ENCODE assay signal across 17 cellular contexts in genomic region chr11:17810736-17811135, GRCh38.
DNase-seq lines count a peak whose midpoint lies in the region; ATAC-seq, FAIRE-seq and TF ChIP-seq lines count a peak whose summit lies in the region.
"Had no signal": no experiment of that assay in that cellular context is flagged by ENCODE, and none has a peak within 500 bp of the region (broad histone marks: within the 10 kb centered on the region; RNA-seq: fewer than 3 reads in every experiment).

No MANE protein-coding gene starts in this region.

- ATAC-seq in heart left ventricle (peak; percentile 17 to 57 (median 52)), omental fat pad (ENCODE audit: low FRiP score) (no peak)
- ATAC-seq in naive thymus-derived CD8-positive, alpha-beta T cell, result no peak

- intact Hi-C loops in heart left ventricle (cut with DNase I) (no loop called here), left ventricle myocardium inferior (cut with micrococcal nuclease) (no loop called here)

- H3K4me1 Mint-ChIP-seq in glutamatergic neuron (ENCODE audit: low read depth, unreplicated experiment), result peaks cover 32% of the 10 kb centered on the region
- peaks cover 0 to 12% (median 0%) of the 10 kb centered on the region in 4 donors for H3K4me1 Mint-ChIP-seq in naive thymus-derived CD8-positive, alpha-beta T cell

- peaks cover 0 to 48% (median 25%) of the 10 kb centered on the region in 12 donors for H3K4me1 ChIP-seq in heart left ventricle
- H3K4me1 ChIP-seq in left ventricle myocardium inferior, result peaks cover 47% of the 10 kb centered on the region

- FAIRE-seq in urothelium cell line (lab: Jason Lieb, UNC), result no peak
- FAIRE-seq: HTR-8/SVneo had no signal

- no peak overlapping the region for H3K4me3 Mint-ChIP-seq in glutamatergic neuron (ENCODE audit: unreplicated experiment)
- no peak overlapping the region for H3K4me3 Mint-ChIP-seq in naive thymus-derived CD8-positive, alpha-beta T cell

- no peaks in the 10 kb centered on the region for H3K36me3 ChIP-seq in heart left ventricle
- H3K36me3 ChIP-seq in left ventricle myocardium inferior, result no peaks in the 10 kb centered on the region
- H3K36me3 ChIP-seq: esophagus muscularis mucosa had no signal

- TF ChIP-seq POLR2A in heart left ventricle (IDR thresholded peaks at IDR 0.05), result no peak

- H3K4me3 ChIP-seq in heart left ventricle, result no peak overlapping the region
- H3K4me3 ChIP-seq in left ventricle myocardium inferior, result no peak overlapping the region
- H3K4me3 ChIP-seq: esophagus muscularis mucosa had no signal

- WGBS in heart left ventricle, 4 donors, result 11 to 19% (median 15%) methylated on average over 3 of the region's 3 CpGs

- H3K27ac ChIP-seq in heart left ventricle (no peak overlapping the region), left ventricle myocardium inferior (replicated peaks) (no peak overlapping the region)
- H3K27ac ChIP-seq: esophagus muscularis mucosa had no signal

- H3K36me3 Mint-ChIP-seq in glutamatergic neuron (ENCODE audit: unreplicated experiment), result no peaks in the 10 kb centered on the region
- H3K36me3 Mint-ChIP-seq in naive thymus-derived CD8-positive, alpha-beta T cell, result peaks cover 9 to 34% (median 28%) of the 10 kb centered on the region in 3 donors

- H3K27ac Mint-ChIP-seq in glutamatergic neuron (ENCODE audit: unreplicated experiment), result no peak overlapping the region
- no peak overlapping the region for H3K27ac Mint-ChIP-seq in naive thymus-derived CD8-positive, alpha-beta T cell

- peaks cover 4% of the 10 kb centered on the region for H3K9me3 Mint-ChIP-seq in glutamatergic neuron (ENCODE audit: unreplicated experiment)
- H3K9me3 Mint-ChIP-seq in naive thymus-derived CD8-positive, alpha-beta T cell, result peaks cover 0 to 2% (median 0%) of the 10 kb centered on the region in 9 donors

- no peak for TF ChIP-seq CTCF in heart left ventricle (IDR thresholded peaks at IDR 0.05)
- TF ChIP-seq CTCF in left ventricle myocardium inferior (IDR thresholded peaks at IDR 0.05; ENCODE audit: borderline replicate concordance), result no peak
- TF ChIP-seq CTCF in glutamatergic neuron (IDR thresholded peaks at IDR 0.05; ENCODE audit: partially characterized antibody, unreplicated experiment), result no peak
- TF ChIP-seq CTCF in omental fat pad (IDR thresholded peaks at IDR 0.05), result no peak

- DNase-seq in heart left ventricle (peak in 2 of 5 donors; percentile 16 to 30), left ventricle myocardium inferior (no peak), astrocyte of the hippocampus (ENCODE audit: low read depth, low spot score) (peak; percentile 67), glutamatergic neuron (peak; percentile 48), urothelium cell line (ENCODE audit: low spot score) (peak; percentile 55), SKM-1 (lab: John Stamatoyannopoulos, UW; ENCODE audit: unreplicated experiment) (no peak), omental fat pad (ENCODE audit: low spot score) (no peak)
- DNase-seq in naive thymus-derived CD8-positive, alpha-beta T cell, result no peak
- DNase-seq: activated CD4-positive, CD25-positive, alpha-beta regulatory T cell; activated naive CD4-positive, alpha-beta T cell; DMS53; MV-4-11; nucleus accumbens; OCI-M1; stimulated activated CD4-positive, alpha-beta T cell treated with anti-CD3 and anti-CD28 coated beads, Interleukin-12 subunit alpha, Interleukin-12 subunit beta, amount 100 ng/mL, for 4 hours had no signal

- peaks cover 2% of the 10 kb centered on the region for H3K27me3 Mint-ChIP-seq in glutamatergic neuron (ENCODE audit: unreplicated experiment)
- H3K27me3 Mint-ChIP-seq in naive thymus-derived CD8-positive, alpha-beta T cell, result no peaks in the 10 kb centered on the region

- H3K27me3 ChIP-seq in heart left ventricle (no peaks in the 10 kb centered on the region), left ventricle myocardium inferior (ENCODE audit: low read depth) (no peaks in the 10 kb centered on the region)
- H3K27me3 ChIP-seq: esophagus muscularis mucosa had no signal

- H3K9me3 ChIP-seq in heart left ventricle (no peaks in the 10 kb centered on the region), left ventricle myocardium inferior (replicated peaks) (no peaks in the 10 kb centered on the region)
- H3K9me3 ChIP-seq: esophagus muscularis mucosa had no signal

- POLR2A ChIA-PET in naive thymus-derived CD8-positive, alpha-beta T cell (lab: Charles Lee), result no interaction called here

Comparison
In these comparisons a context has a peak if more than half of its experiments do, and no peak if none do; other contexts are left out.
1. ATAC-seq: peak in heart left ventricle (4 of 4); none in naive thymus-derived CD8-positive, alpha-beta T cell (0 of 2) and omental fat pad (single experiment).
2. DNase-seq: peak in astrocyte of the hippocampus (single experiment), glutamatergic neuron (single experiment) and urothelium cell line (single experiment); none in left ventricle myocardium inferior (single experiment), naive thymus-derived CD8-positive, alpha-beta T cell (0 of 10), SKM-1 (single experiment) and omental fat pad (single experiment).